10 cellular contexts compared by ENCODE assay signal in genomic region chrY:25047233-25047632, GRCh38. TPM values are rescaled to one million over a fixed set of nuclear protein-coding genes. Genes with fewer than 3 reads are reported as not detected.
"Had no signal": no experiment of that assay in that cellular context is flagged by ENCODE, and none has a peak within 500 bp of the region (broad histone marks: within the 10 kb centered on the region; RNA-seq: fewer than 3 reads in every experiment).

No MANE protein-coding gene starts in this region.

RNA-seq across cellular contexts. Expression of gene BPY2C, which starts 4.7 kb away (rescaled TPM):
- total RNA-seq: OCI-LY7, PC-3, PC-9, Peyer's patch, Right ventricle myocardium inferior, Right ventricle myocardium superior, RPMI7951, SJCRH30, SJSA1, SK-MEL-5 had no signal
